Comparison of ENCODE assay signal across 28 cellular contexts in the genomic region with DNA sequence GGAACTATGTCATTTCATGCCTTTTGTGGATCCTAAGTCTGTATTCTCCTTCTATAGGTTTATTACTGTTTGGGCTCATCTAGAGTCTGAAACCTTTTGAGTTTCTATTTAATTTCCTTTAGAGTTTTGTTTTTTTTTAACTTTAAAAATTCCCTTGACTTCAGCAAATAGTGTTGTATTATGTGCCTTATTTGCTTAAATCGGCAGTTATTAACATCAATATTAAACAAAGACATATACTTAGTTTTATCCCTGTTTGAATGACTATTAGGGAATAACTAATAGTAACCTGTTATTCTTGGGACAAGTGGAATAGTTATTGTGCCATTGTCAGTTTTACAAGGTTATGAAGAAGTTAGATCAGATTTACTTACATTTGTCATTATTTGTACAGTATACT.
"Had no signal": no experiment of that assay in that cellular context is flagged by ENCODE, and none has a peak within 500 bp of the region (broad histone marks: within the 10 kb centered on the region; RNA-seq: fewer than 3 reads in every experiment).

No MANE protein-coding gene starts in this region.

- H3K36me3 ChIP-seq: adrenal gland, WERI-Rb-1 had no signal

- H3K9me3 ChIP-seq: adrenal gland, body of pancreas had no signal

- H3K27me3 ChIP-seq: adrenal gland, body of pancreas had no signal

- H3K4me3 ChIP-seq: adrenal gland, body of pancreas had no signal

- ATAC-seq: activated CD4-positive, alpha-beta T cell treated with anti-CD3 and anti-CD28 coated beads for 36 hours; activated CD8-positive, alpha-beta memory T cell treated with anti-CD3 and anti-CD28 coated beads, Interleukin-2, amount 10 ng/mL, durations not matched to agents 7 days and 5 days; activated CD8-positive, alpha-beta T cell treated with anti-CD3 and anti-CD28 coated beads, Interleukin-2, amount 10 ng/mL, durations not matched to agents 7 days and 5 days; activated naive CD8-positive, alpha-beta T cell treated with anti-CD3 and anti-CD28 coated beads, Interleukin-2, amount 50 U/mL, for 24 hours; body of pancreas; esophagus mucosa; T-helper 17 cell had no signal

- DNase-seq: activated B cell treated with CpG ODN at 0.5 μM for 24 hours; activated CD4-positive, alpha-beta memory T cell treated with anti-CD3 and anti-CD28 coated beads for 36 hours; activated CD4-positive, alpha-beta T cell treated with anti-CD3 and anti-CD28 coated beads for 36 hours; activated CD4-positive, alpha-beta T cell treated with anti-CD3 and anti-CD28 coated beads, Interleukin-2, amount 10 ng/mL, durations not matched to agents 24 days and 14 days; activated CD4-positive, CD25-positive, alpha-beta regulatory T cell treated with anti-CD3 and anti-CD28 coated beads, Interleukin-2, amount 50 U/mL, for 72 hours; activated CD8-positive, alpha-beta memory T cell treated with anti-CD3 and anti-CD28 coated beads, Interleukin-2, amount 10 ng/mL, durations not matched to agents 7 days and 5 days; activated CD8-positive, alpha-beta memory T cell treated with anti-CD3 and anti-CD28 coated beads, Interleukin-2, amount 50 U/mL, for 4 hours; activated CD8-positive, alpha-beta T cell treated with anti-CD3 and anti-CD28 coated beads, Interleukin-2, amount 10 ng/mL, durations not matched to agents 7 days and 5 days; activated effector memory CD4-positive, alpha-beta T cell treated with anti-CD3 and anti-CD28 coated beads, Interleukin-2, amount 50 U/mL, for 16 hours; activated naive CD4-positive, alpha-beta T cell treated with anti-CD3 and anti-CD28 coated beads for 36 hours; activated naive CD8-positive, alpha-beta T cell treated with anti-CD3 and anti-CD28 coated beads for 36 hours; activated naive CD8-positive, alpha-beta T cell treated with anti-CD3 and anti-CD28 coated beads, Interleukin-2, amount 50 U/mL, for 24 hours; activated T-cell treated with anti-CD3 and anti-CD28 coated beads, Interleukin-2, amount 50 U/mL, for 1 hour; activated T-cell treated with anti-CD3 and anti-CD28 coated beads, Interleukin-2, amount 50 U/mL, for 48 hours; adrenal gland; amygdala; aorta; body of pancreas; caudate nucleus; cortex of kidney; effector CD8-positive, alpha-beta T cell; foreskin fibroblast; head of caudate nucleus; T-helper 1 cell; T-helper 17 cell; T1000; WERI-Rb-1 had no signal

- H3K27ac ChIP-seq: adrenal gland, body of pancreas, WERI-Rb-1 had no signal

- H3K4me1 ChIP-seq: adrenal gland, body of pancreas had no signal
